In genomic region chr20:39013662-39014109, GRCh38 we compare ENCODE assay signal across 1 cellular context.
TF ChIP-seq lines count a peak whose summit lies in the region.

No MANE protein-coding gene starts in this region.

TF ChIP-seq in HepG2, 621 proteins besides CTCF, POLR2A, EP300 and RAD21 (continued from another document):
- no peak for TF ChIP-seq THYN1 (CRISPR knock-in tag; IDR thresholded peaks at IDR 0.05; ENCODE audit: borderline replicate concordance, low read depth)
- no peak for TF ChIP-seq SCMH1 (CRISPR knock-in tag; IDR thresholded peaks at IDR 0.05; ENCODE audit: borderline replicate concordance)
- TF ChIP-seq HMGXB3 (CRISPR knock-in tag; IDR thresholded peaks at IDR 0.05; ENCODE audit: borderline replicate concordance) = no peak
- TF ChIP-seq SUZ12 (IDR thresholded peaks at IDR 0.05; ENCODE audit: low read depth, low read length) = no peak
- TF ChIP-seq ZNF75D (CRISPR knock-in tag; IDR thresholded peaks at IDR 0.05; ENCODE audit: borderline replicate concordance) = no peak
- no peak for TF ChIP-seq TSC22D2 (CRISPR knock-in tag; IDR thresholded peaks at IDR 0.05; ENCODE audit: borderline replicate concordance)
- no peak for TF ChIP-seq KDM2A (CRISPR knock-in tag; IDR thresholded peaks at IDR 0.05; ENCODE audit: borderline replicate concordance, low read depth)
- no peak for TF ChIP-seq KLF6 (CRISPR knock-in tag; IDR thresholded peaks at IDR 0.05)
- TF ChIP-seq TFDP2 (CRISPR knock-in tag; IDR thresholded peaks at IDR 0.05) = no peak
